9 cellular contexts compared by ENCODE assay signal in the genomic region with DNA sequence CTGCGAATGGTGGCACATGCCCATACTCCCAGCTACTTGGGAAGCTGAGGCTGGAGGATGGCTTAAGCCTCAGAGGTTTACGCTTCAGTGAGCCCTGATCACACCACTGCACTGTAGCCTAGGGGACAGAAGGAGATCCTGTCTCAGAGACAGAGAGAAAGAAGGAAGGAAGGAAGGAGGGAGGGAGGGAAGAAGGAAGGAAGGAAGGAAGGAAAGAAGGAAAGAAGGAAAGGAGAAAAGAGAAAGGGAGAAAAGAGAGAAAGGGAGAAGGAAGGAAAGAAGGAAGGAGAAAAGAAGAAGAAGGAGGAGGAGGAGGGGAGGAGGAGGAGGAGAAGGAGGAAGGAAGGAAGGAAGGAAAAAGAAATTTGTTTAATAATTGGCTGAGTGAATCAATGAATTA.
"Had no signal": no experiment of that assay in that cellular context is flagged by ENCODE, and none has a peak within 500 bp of the region (broad histone marks: within the 10 kb centered on the region; RNA-seq: fewer than 3 reads in every experiment).

No MANE protein-coding gene starts in this region.

- H3K4me2 ChIP-seq: KMS-11 had no signal

- H3K27ac ChIP-seq: GM23248, KMS-11 had no signal

- H2AFZ ChIP-seq: GM23248 had no signal

- H3K4me3 ChIP-seq: GM23248, HAP-1 had no signal

- H3K36me3 ChIP-seq: HAP-1 had no signal

- H3K4me1 ChIP-seq: HAP-1 had no signal

- H3K9me3 ChIP-seq: HAP-1 had no signal

- FAIRE-seq: HTR-8/SVneo had no signal

- DNase-seq: GM23248, GOT3, H7, IMR-90, KBM-7 had no signal

- ATAC-seq: HCT116 had no signal

- H3K9ac ChIP-seq: GM23248, KMS-11 had no signal
